Comparison of ENCODE assay signal across 8 cellular contexts in genomic region chr6:142913511-142914047, GRCh38. TPM values are rescaled to one million over a fixed set of nuclear protein-coding genes. Genes with fewer than 3 reads are reported as not detected.
DNase-seq lines count a peak whose midpoint lies in the region; ATAC-seq and TF ChIP-seq lines count a peak whose summit lies in the region.

No MANE protein-coding gene starts in this region.

- no peaks in the 10 kb centered on the region for H4K20me1 ChIP-seq in GM23248 (ENCODE audit: insufficient read depth)

- no peak overlapping the region for H2AFZ ChIP-seq in GM23248

- no peak overlapping the region for H3K9ac ChIP-seq in GM23248

- peaks cover 34% of the 10 kb centered on the region for H3K4me1 Mint-ChIP-seq in memory B cell

- no peaks in the 10 kb centered on the region for H3K27me3 Mint-ChIP-seq in memory B cell

- ATAC-seq in GM19324 (IDR thresholded peaks at IDR 0.05; ENCODE audit: low FRiP score, unreplicated experiment) (peak; percentile 96), HG03139 (IDR thresholded peaks at IDR 0.05; ENCODE audit: unreplicated experiment) (peak; percentile 94), memory B cell (ENCODE audit: low read depth) (peak; percentile 95)

- no peak overlapping the region for H3K4me2 ChIP-seq in GM23248 (ENCODE audit: unreplicated experiment)

- no peaks in the 10 kb centered on the region for H3K9me2 ChIP-seq in GM23248 (ENCODE audit: insufficient read depth)

- H3K27ac Mint-ChIP-seq in memory B cell, result peak overlapping the region; percentile 99

- TF ChIP-seq CTCF in dorsolateral prefrontal cortex (IDR thresholded peaks at IDR 0.05 in 54 of 56, conservative IDR thresholded peaks at IDR 0.05 in 2 of 56; ENCODE audit: low read depth in 1 of 56, partially characterized antibody in 56 of 56), result no peak

- DNase-seq in activated CD4-positive, alpha-beta T cell treated with anti-CD3 and anti-CD28 coated beads for 4 hours, result peak; percentile 68 to 70
- DNase-seq in memory B cell (ENCODE audit: low spot score in 2 of 2) (peak; percentile 60 to 80), NCI-H774 (lab: John Stamatoyannopoulos, UW) (no peak), GF-D8 (lab: John Stamatoyannopoulos, UW) (no peak), GM23248 (no peak), dorsolateral prefrontal cortex (no peak)

- H3K27ac ChIP-seq in GM23248 (no peak overlapping the region), dorsolateral prefrontal cortex (peak overlapping the region in 1 of 59 donors; percentile 20)

- H3K36me3 Mint-ChIP-seq in memory B cell, result peaks cover 12% of the 10 kb centered on the region

- in situ Hi-C loops in GM23248 (cut with MboI), result no loop called here

- H3F3A ChIP-seq in GM23248 (ENCODE audit: insufficient read depth), result peaks cover 5% of the 10 kb centered on the region; the same call in 1 of the 2 replicates

- intact Hi-C loops in dorsolateral prefrontal cortex (cut with DNase I), result no loop called here

- no peaks in the 10 kb centered on the region for H3K9me3 ChIP-seq in GM23248 (ENCODE audit: low read depth)

- H3K36me3 ChIP-seq in GM23248 (ENCODE audit: low read depth), result 0 out of 2 replicates have a peak, but pooled peaks cover 11% of the 10 kb centered on the region

- H3K79me2 ChIP-seq in GM23248 (ENCODE audit: insufficient read depth), result peaks cover 100% of the 10 kb centered on the region

- WGBS in GM23248 (ENCODE audit: low coverage in 1 of 2, low lambda C conversion rate in 2 of 2, missing lambda C conversion rate in 2 of 2), 2 experiments, result 97% methylated on average over 10 of the region's 10 CpGs

- no peaks in the 10 kb centered on the region for H3K27me3 ChIP-seq in GM23248 (replicated peaks; ENCODE audit: insufficient read depth)
- no peaks in the 10 kb centered on the region for H3K27me3 ChIP-seq in dorsolateral prefrontal cortex

- peak overlapping the region; percentile 52 for H3K4me3 Mint-ChIP-seq in memory B cell

- peaks cover 13% of the 10 kb centered on the region for H3K4me1 ChIP-seq in GM23248 (ENCODE audit: insufficient read depth)

- H3K4me3 ChIP-seq in GM23248 (no peak overlapping the region), dorsolateral prefrontal cortex (no peak overlapping the region)

- no peaks in the 10 kb centered on the region for H3K9me3 Mint-ChIP-seq in memory B cell

RNA-seq across cellular contexts. Expression of gene HIVEP2, which starts 31.4 kb away (rescaled TPM):
- 15.0 and 21.0 TPM in 2 replicates for total RNA-seq in GM23248 (2014; rRNA removed; shearing (Covaris generic))
- 6.8 and 8.3 TPM in 2 replicates for polyA plus RNA-seq in GM23248 (2016; fragmentation: Nextera tagmentation; extraction: Ambion mirVana)
- 100 to 1,000 TPM in 29 of 120 experiments, 10 to 100 TPM in 91; 50.6 to 123 (median 88.5) TPM for total RNA-seq in dorsolateral prefrontal cortex

Comparison
In these comparisons a context has a peak if more than half of its experiments do, and no peak if none do; other contexts are left out.
1. DNase-seq: peak in activated CD4-positive, alpha-beta T cell treated with anti-CD3 and anti-CD28 coated beads for 4 hours (2 of 2) and memory B cell (2 of 2); none in NCI-H774 (single experiment), GF-D8 (single experiment), GM23248 (single experiment) and dorsolateral prefrontal cortex (0 of 10).
2. Peak in every context shown above with its lines, with median percentiles within 50 percentile points of each other: ATAC-seq.